In genomic region chr17:39605492-39606433, GRCh38 we compare ENCODE assay signal across 12 cellular contexts. TPM values are rescaled to one million over a fixed set of nuclear protein-coding genes. Genes with fewer than 3 reads are reported as not detected.
DNase-seq lines count a peak whose midpoint lies in the region; ATAC-seq and TF ChIP-seq lines count a peak whose summit lies in the region.
"Had no signal": no experiment of that assay in that cellular context is flagged by ENCODE, and none has a peak within 500 bp of the region (broad histone marks: within the 10 kb centered on the region; RNA-seq: fewer than 3 reads in every experiment).

No MANE protein-coding gene starts in this region.

- H3K36me3 Mint-ChIP-seq in CD8-positive, alpha-beta T cell = no peaks in the 10 kb centered on the region
- no peaks in the 10 kb centered on the region for H3K36me3 Mint-ChIP-seq in chondrocyte (ENCODE audit: low read depth)
- H3K36me3 Mint-ChIP-seq in naive thymus-derived CD4-positive, alpha-beta T cell = no peaks in the 10 kb centered on the region

- no peak for TF ChIP-seq POLR2A in tibial nerve (IDR thresholded peaks at IDR 0.05)

- peaks cover 22% of the 10 kb centered on the region for H3K4me1 Mint-ChIP-seq in CD8-positive, alpha-beta T cell (ENCODE audit: low read depth)
- H3K4me1 Mint-ChIP-seq in chondrocyte (ENCODE audit: low read depth) = peaks cover 7% of the 10 kb centered on the region
- H3K4me1 Mint-ChIP-seq in naive thymus-derived CD4-positive, alpha-beta T cell = peaks cover 0 to 30% (median 17%) of the 10 kb centered on the region in 7 donors

- POLR2A ChIA-PET in CD8-positive, alpha-beta T cell (lab: Charles Lee) = interaction anchor here (0.6 kb wide), 1 partner anchor 125 kb away, joined by 6 read pairs; no protein-coding TSS in a partner anchor
- POLR2A ChIA-PET in naive thymus-derived CD4-positive, alpha-beta T cell (lab: Charles Lee) = interaction anchor here (1.0 kb wide), 2 partner anchors 9 to 10 kb away, joined by 3 read pairs; no protein-coding TSS in a partner anchor

- H3K4me3 Mint-ChIP-seq in CD8-positive, alpha-beta T cell = peak overlapping the region; percentile 57
- peak overlapping the region; percentile 28 for H3K4me3 Mint-ChIP-seq in chondrocyte (ENCODE audit: unreplicated experiment)
- H3K4me3 Mint-ChIP-seq in naive thymus-derived CD4-positive, alpha-beta T cell = peak overlapping the region in 9 of 10 donors; percentile 18 to 75 (median 58)
- H3K4me3 Mint-ChIP-seq: HFFc6 had no signal

- H3K9me3 Mint-ChIP-seq in CD8-positive, alpha-beta T cell = no peaks in the 10 kb centered on the region
- H3K9me3 Mint-ChIP-seq in chondrocyte (ENCODE audit: low read depth) = no peaks in the 10 kb centered on the region
- peaks cover 0 to 2% (median 0%) of the 10 kb centered on the region in 11 donors for H3K9me3 Mint-ChIP-seq in naive thymus-derived CD4-positive, alpha-beta T cell
- H3K9me3 Mint-ChIP-seq: HFFc6 had no signal

- WGBS in HUES64 = 1% methylated on average over 102 of the region's 102 CpGs
- WGBS in tibial nerve, 2 donors = 0 to 3% methylated on average over 41 to 69 of the region's 102 CpGs

- H3K27ac Mint-ChIP-seq in CD8-positive, alpha-beta T cell = no peak overlapping the region
- H3K27ac Mint-ChIP-seq in chondrocyte (ENCODE audit: unreplicated experiment) = no peak overlapping the region
- peak overlapping the region in 1 of 9 donors; percentile 55 for H3K27ac Mint-ChIP-seq in naive thymus-derived CD4-positive, alpha-beta T cell
- H3K27ac Mint-ChIP-seq: HFFc6, progenitor cell of endocrine pancreas had no signal

- CTCF ChIA-PET in CD8-positive, alpha-beta T cell (lab: Charles Lee) = interaction anchor here (2.7 kb wide), 1 partner anchor 16 kb away, joined by 9 read pairs; no protein-coding TSS in a partner anchor
- CTCF ChIA-PET in naive thymus-derived CD4-positive, alpha-beta T cell (lab: Charles Lee) = interaction anchor here (0.7 kb wide), 1 partner anchor 820 kb away, joined by 3 read pairs; no protein-coding TSS in a partner anchor

- no peak for DNase-seq in CD8-positive, alpha-beta T cell
- DNase-seq in chondrocyte (ENCODE audit: low spot score) = no peak
- peak in 1 of 9 donors; percentile 37 for DNase-seq in naive thymus-derived CD4-positive, alpha-beta T cell
- DNase-seq in hepatic stellate cell (ENCODE audit: low spot score) = no peak
- no peak for DNase-seq in hypothalamus (lab: John Stamatoyannopoulos, UW)
- DNase-seq in tibial nerve (ENCODE audit: low spot score in 2 of 2) = no peak
- DNase-seq: HFFc6, Kasumi-1 had no signal

- peaks cover 42% of the 10 kb centered on the region for H3K4me1 ChIP-seq in CD8-positive, alpha-beta T cell (ENCODE audit: insufficient read depth, low read length)
- H3K4me1 ChIP-seq in HUES64 (ENCODE audit: insufficient read depth, low read length) = peaks cover 16% of the 10 kb centered on the region
- peaks cover 14 to 37% of the 10 kb centered on the region in 2 donors for H3K4me1 ChIP-seq in naive thymus-derived CD4-positive, alpha-beta T cell (ENCODE audit: control insufficient read depth in 2 of 2, insufficient read depth in 2 of 2, low read length in 2 of 2)
- H3K4me1 ChIP-seq in tibial nerve = peaks cover 0 to 47% (median 19%) of the 10 kb centered on the region in 4 donors

- intact Hi-C loops in CD8-positive, alpha-beta T cell (cut with DNase I, micrococcal nuclease) = no loop called here
- intact Hi-C loops in naive thymus-derived CD4-positive, alpha-beta T cell (cut with micrococcal nuclease) = no loop called here

- no peak for TF ChIP-seq EP300 in tibial nerve (IDR thresholded peaks at IDR 0.05)

- TF ChIP-seq CTCF in CD8-positive, alpha-beta T cell (IDR thresholded peaks at IDR 0.05) = no peak
- TF ChIP-seq CTCF in chondrocyte (IDR thresholded peaks at IDR 0.05) (no peak), tibial nerve (IDR thresholded peaks at IDR 0.05) (no peak)

- no peaks in the 10 kb centered on the region for H3K9me3 ChIP-seq in CD8-positive, alpha-beta T cell (ENCODE audit: low read length)
- no peaks in the 10 kb centered on the region for H3K9me3 ChIP-seq in HUES64 (ENCODE audit: insufficient read depth, low read depth, low read length)
- H3K9me3 ChIP-seq in naive thymus-derived CD4-positive, alpha-beta T cell (ENCODE audit: control insufficient read depth in 2 of 3, low read length in 3 of 3) = no peaks in the 10 kb centered on the region
- no peaks in the 10 kb centered on the region for H3K9me3 ChIP-seq in tibial nerve
- H3K9me3 ChIP-seq: gastroesophageal sphincter had no signal

- H3K36me3 ChIP-seq in CD8-positive, alpha-beta T cell (ENCODE audit: insufficient read depth, low read length) = no peaks in the 10 kb centered on the region
- no peaks in the 10 kb centered on the region for H3K36me3 ChIP-seq in HUES64 (ENCODE audit: insufficient read depth, low read length)
- no peaks in the 10 kb centered on the region for H3K36me3 ChIP-seq in naive thymus-derived CD4-positive, alpha-beta T cell (ENCODE audit: control insufficient read depth in 2 of 3, insufficient read depth in 3 of 3, low read length in 3 of 3)
- H3K36me3 ChIP-seq in tibial nerve = no peaks in the 10 kb centered on the region
- H3K36me3 ChIP-seq: gastroesophageal sphincter had no signal

- H3K27me3 ChIP-seq in CD8-positive, alpha-beta T cell (ENCODE audit: insufficient read depth, low read length) = peaks cover 45% of the 10 kb centered on the region
- H3K27me3 ChIP-seq in HUES64 (ENCODE audit: insufficient read depth, low read length) (peaks cover 99% of the 10 kb centered on the region), tibial nerve (peaks cover 10 to 100% of the 10 kb centered on the region in 2 donors)
- H3K27me3 ChIP-seq in naive thymus-derived CD4-positive, alpha-beta T cell (ENCODE audit: control insufficient read depth in 2 of 2, insufficient read depth in 2 of 2, low read length in 2 of 2) = peaks cover 16 to 38% of the 10 kb centered on the region in 2 donors

- peak; percentile 26 for ATAC-seq in CD8-positive, alpha-beta T cell
- ATAC-seq in naive thymus-derived CD4-positive, alpha-beta T cell = peak; percentile 20
- ATAC-seq in HG03520 (IDR thresholded peaks at IDR 0.05; ENCODE audit: unreplicated experiment) = no peak

- no peak overlapping the region for H3K4me3 ChIP-seq in CD8-positive, alpha-beta T cell (ENCODE audit: low read depth, low read length)
- H3K4me3 ChIP-seq in HUES64 (ENCODE audit: low read length) (peak overlapping the region; percentile 30), tibial nerve (peak overlapping the region in 2 of 4 donors; percentile 1 to 25)
- no peak overlapping the region for H3K4me3 ChIP-seq in naive thymus-derived CD4-positive, alpha-beta T cell (ENCODE audit: low read length)

- no peak overlapping the region for H3K9ac ChIP-seq in HUES64 (ENCODE audit: low read depth, low read length)

- peaks cover 65% of the 10 kb centered on the region for H3K27me3 Mint-ChIP-seq in CD8-positive, alpha-beta T cell (ENCODE audit: low read depth)
- H3K27me3 Mint-ChIP-seq in chondrocyte (ENCODE audit: low read depth) = peaks cover 63% of the 10 kb centered on the region
- H3K27me3 Mint-ChIP-seq in naive thymus-derived CD4-positive, alpha-beta T cell = peaks cover 46 to 83% (median 52%) of the 10 kb centered on the region in 5 donors

- no peak overlapping the region for H3K27ac ChIP-seq in CD8-positive, alpha-beta T cell (ENCODE audit: low read depth, low read length)
- H3K27ac ChIP-seq in HUES64 (ENCODE audit: low read depth, low read length) = no peak overlapping the region
- no peak overlapping the region for H3K27ac ChIP-seq in naive thymus-derived CD4-positive, alpha-beta T cell (ENCODE audit: low read depth, low read length)
- no peak overlapping the region for H3K27ac ChIP-seq in tibial nerve
- H3K27ac ChIP-seq: gastroesophageal sphincter had no signal

RNA-seq across cellular contexts. Expression of gene NEUROD2, which starts 2.0 kb away (rescaled TPM):
- not detected for total RNA-seq in CD8-positive, alpha-beta T cell
- not detected for polyA plus RNA-seq in HUES64 (2013, experiment 1 of 2)
- polyA plus RNA-seq in HUES64 (2013, experiment 2 of 2) = not detected
- not detected in 3 replicates for total RNA-seq in chondrocyte
- not detected for total RNA-seq in naive thymus-derived CD4-positive, alpha-beta T cell
- polyA plus RNA-seq in naive thymus-derived CD4-positive, alpha-beta T cell = not detected
- total RNA-seq in tibial nerve = not detected
- total RNA-seq: gastroesophageal sphincter, HFFc6, progenitor cell of endocrine pancreas had no signal

RNA-seq across cellular contexts. Expression of gene PPP1R1B, which starts 21.0 kb away (rescaled TPM):
- total RNA-seq in CD8-positive, alpha-beta T cell = not detected
- polyA plus RNA-seq in HUES64 (2013, experiment 1 of 2) = 4.8 TPM
- polyA plus RNA-seq in HUES64 (2013, experiment 2 of 2) = 3.7 TPM
- total RNA-seq in chondrocyte (0.12 to 0.75 TPM in 2 of 3 replicates, not detected in the other), tibial nerve (10 to 100 TPM; 10.4 to 20.4 (median 12.7) TPM)
- total RNA-seq in naive thymus-derived CD4-positive, alpha-beta T cell = not detected
- polyA plus RNA-seq in naive thymus-derived CD4-positive, alpha-beta T cell = not detected
- total RNA-seq: HFFc6, progenitor cell of endocrine pancreas had no signal

RNA-seq across cellular contexts. Expression of gene STARD3, which starts 31.2 kb away (rescaled TPM):
- total RNA-seq in CD8-positive, alpha-beta T cell = 100 to 1,000 TPM; 102 to 118 TPM
- polyA plus RNA-seq in HUES64 (2013, experiment 1 of 2) = 31.9 TPM
- polyA plus RNA-seq in HUES64 (2013, experiment 2 of 2) = 33.5 TPM
- total RNA-seq in chondrocyte (39.8 to 49.6 TPM (median 42.3 TPM) in 3 replicates), tibial nerve (100 to 1,000 TPM in 3 of 4 donors, 10 to 100 TPM in 1; 85.3 to 170 (median 108) TPM)
- 100 to 1,000 TPM in 2 of 5 experiments, 10 to 100 TPM in 3; 69.8 to 143 (median 99.3) TPM for total RNA-seq in naive thymus-derived CD4-positive, alpha-beta T cell
- 10 to 100 TPM; 46.7 to 56.9 TPM for polyA plus RNA-seq in naive thymus-derived CD4-positive, alpha-beta T cell

RNA-seq across cellular contexts. Expression of gene TCAP, which starts 59.4 kb away (rescaled TPM):
- total RNA-seq in CD8-positive, alpha-beta T cell = 1 to 10 TPM; 4.2 to 5.2 TPM
- polyA plus RNA-seq in HUES64 (2013, experiment 1 of 2) = 0.40 TPM
- polyA plus RNA-seq in HUES64 (2013, experiment 2 of 2) = 0.32 TPM
- total RNA-seq in chondrocyte (0.64 to 1.3 TPM (median 0.77 TPM) in 3 replicates), tibial nerve (1 to 10 TPM in 1 of 4 donors, under 1 TPM in 3; 0.30 to 5.5 (median 0.61) TPM)
- total RNA-seq in naive thymus-derived CD4-positive, alpha-beta T cell = 10 to 100 TPM in 1 of 5 experiments, 1 to 10 TPM in 4; 1.7 to 10.5 (median 4.6) TPM
- under 1 TPM in 1 of 2 donors, not detected in 1; 0.12 TPM for polyA plus RNA-seq in naive thymus-derived CD4-positive, alpha-beta T cell
